16 cellular contexts compared by ENCODE assay signal in the genomic region with DNA sequence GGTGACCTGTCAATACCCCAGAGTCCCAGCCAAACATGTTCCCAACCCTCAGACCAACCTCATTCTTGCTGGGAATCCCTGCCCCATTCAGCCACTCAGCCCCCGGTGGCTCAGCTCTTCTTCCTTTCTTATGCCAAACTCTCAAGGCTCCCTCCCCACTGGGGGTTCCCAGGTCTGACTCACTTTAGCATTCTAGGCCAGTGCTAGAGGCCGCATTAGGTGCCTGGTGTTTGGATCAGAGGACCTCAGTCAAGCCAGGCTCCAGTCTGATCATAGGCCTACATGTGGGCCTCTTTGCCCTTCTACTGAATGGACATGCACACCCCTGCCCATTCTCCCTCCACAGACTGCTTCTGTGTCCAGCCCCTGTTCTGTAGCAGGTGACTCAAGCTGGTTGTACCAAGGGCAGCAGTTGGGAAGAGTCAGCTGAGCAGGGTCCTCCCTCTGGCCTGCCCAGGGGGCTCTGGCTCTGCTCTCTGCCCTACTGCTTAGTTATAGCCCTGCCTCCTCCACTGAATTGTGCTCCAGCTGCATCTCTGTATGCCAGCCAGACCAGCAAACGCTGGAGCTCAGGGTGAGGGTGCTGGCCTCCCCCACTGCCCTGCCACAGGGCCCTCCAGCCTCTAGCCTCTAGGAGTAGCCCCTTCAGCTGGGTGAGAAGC. TPM values are rescaled to one million over a fixed set of nuclear protein-coding genes. Genes with fewer than 3 reads are reported as not detected.
"Had no signal": no experiment of that assay in that cellular context is flagged by ENCODE, and none has a peak within 500 bp of the region (broad histone marks: within the 10 kb centered on the region; RNA-seq: fewer than 3 reads in every experiment).

No MANE protein-coding gene starts in this region.

RNA-seq across cellular contexts. Expression of gene GSTT2, which starts 9.8 kb away (rescaled TPM):
- total RNA-seq: activated CD4-positive, alpha-beta memory T cell treated with anti-CD3 and anti-CD28 coated beads for 36 hours; activated T-cell treated with anti-CD3 and anti-CD28 coated beads, Interleukin-2, amount 50 U/mL, for 4 hours; astrocyte; chondrocyte; naive thymus-derived CD4-positive, alpha-beta T cell; neural crest cell; sigmoid colon had no signal
- polyA plus RNA-seq: naive thymus-derived CD4-positive, alpha-beta T cell had no signal

RNA-seq across cellular contexts. Expression of gene GSTT4, which starts 15.5 kb away (rescaled TPM):
- total RNA-seq: activated CD4-positive, alpha-beta memory T cell treated with anti-CD3 and anti-CD28 coated beads for 36 hours; activated CD4-positive, alpha-beta T cell treated with anti-CD3 and anti-CD28 coated beads, Interleukin-2, amount 10 ng/mL, durations not matched to agents 24 days and 14 days; activated T-cell treated with anti-CD3 and anti-CD28 coated beads, Interleukin-2, amount 50 U/mL, for 4 hours; astrocyte; chondrocyte; endodermal cell; esophagus mucosa; gastrocnemius medialis; left colon; liver; naive thymus-derived CD4-positive, alpha-beta T cell; neural crest cell; psoas muscle; sigmoid colon; transverse colon had no signal
- polyA plus RNA-seq: keratinocyte; liver; naive thymus-derived CD4-positive, alpha-beta T cell; psoas muscle; sigmoid colon had no signal

RNA-seq across cellular contexts. Expression of gene DDTL, which starts 23.0 kb away (rescaled TPM):
- total RNA-seq: chondrocyte, neural crest cell had no signal
